11 cellular contexts compared by ENCODE assay signal in genomic region chr11:44575288-44575672, GRCh38. TPM values are rescaled to one million over a fixed set of nuclear protein-coding genes. Genes with fewer than 3 reads are reported as not detected.
DNase-seq lines count a peak whose midpoint lies in the region; ATAC-seq and TF ChIP-seq lines count a peak whose summit lies in the region.
"Had no signal": no experiment of that assay in that cellular context is flagged by ENCODE, and none has a peak within 500 bp of the region (broad histone marks: within the 10 kb centered on the region; RNA-seq: fewer than 3 reads in every experiment).

No MANE protein-coding gene starts in this region.

- H3K27me3 ChIP-seq in SK-N-SH (ENCODE audit: insufficient read depth) (no peaks in the 10 kb centered on the region), stomach (no peaks in the 10 kb centered on the region), left lung (no peaks in the 10 kb centered on the region)
- H3K27me3 ChIP-seq: colonic mucosa had no signal

- H3K9me3 ChIP-seq in SK-N-SH = no peaks in the 10 kb centered on the region
- H3K9me3 ChIP-seq in stomach = no peaks in the 10 kb centered on the region
- no peaks in the 10 kb centered on the region for H3K9me3 ChIP-seq in left lung
- H3K9me3 ChIP-seq: colonic mucosa had no signal

- no peaks in the 10 kb centered on the region for H4K20me1 ChIP-seq in SK-N-SH (ENCODE audit: insufficient read depth)

- no peak; the same call in 2 of the 3 replicates for ATAC-seq in SK-N-SH treated with all-trans-retinoic acid at 6 μM for 48 hours
- no peak for ATAC-seq in left lung
- ATAC-seq in WTC11 = no peak
- ATAC-seq: HCT116 had no signal

- no peak overlapping the region for H2AFZ ChIP-seq in SK-N-SH (ENCODE audit: low read depth)

- H3K4me1 ChIP-seq in SK-N-SH (ENCODE audit: control insufficient read depth in 1 of 2, insufficient read depth in 2 of 2, low read depth in 1 of 2, low read length in 1 of 2) (peaks cover 17 to 41% of the 10 kb centered on the region in 2 experiments; a peak in 3 of 4 replicates), stomach (peaks cover 55 to 98% (median 89%) of the 10 kb centered on the region in 4 donors), left lung (peaks cover 17 to 99% of the 10 kb centered on the region in 2 donors)
- H3K4me1 ChIP-seq: colonic mucosa had no signal

- intact Hi-C loops in activated CD4-positive, alpha-beta T cell treated with anti-CD3 and anti-CD28 coated beads, Interleukin-2, amount 10 ng/mL, durations not matched to agents 24 days and 14 days (cut with micrococcal nuclease) = loop anchor here (10.0 kb wide), 2 partner anchors 570 to 890 kb away; partner anchors contain the start of genes HSD17B12 and PRDM11
- intact Hi-C loops in stomach (cut with DNase I; ENCODE audit: low total_unique reads) (no loop called here), left lung (cut with DNase I) (no loop called here)

- H3K4me3 Mint-ChIP-seq in activated CD4-positive, alpha-beta T cell treated with anti-CD3 and anti-CD28 coated beads, Interleukin-2, amount 10 ng/mL, durations not matched to agents 24 days and 14 days = peak overlapping the region; percentile 80
- no peak overlapping the region for H3K4me3 Mint-ChIP-seq in WTC11
- H3K4me3 Mint-ChIP-seq: nephron had no signal

- no peak for TF ChIP-seq RAD21 in SK-N-SH (IDR thresholded peaks at IDR 0.05; ENCODE audit: low read length)

- H3K27ac ChIP-seq in SK-N-SH (ENCODE audit: low read depth in 2 of 2, low read length in 1 of 2) (peak overlapping the region in 1 of 2 experiments; percentile 76; a peak in 2 of 4 replicates), stomach (peak overlapping the region in 4 of 5 donors; percentile 63 to 81 (median 69)), left lung (peak overlapping the region in 1 of 2 donors; percentile 74)
- H3K27ac ChIP-seq: colonic mucosa had no signal

- H3K27ac Mint-ChIP-seq in activated CD4-positive, alpha-beta T cell treated with anti-CD3 and anti-CD28 coated beads, Interleukin-2, amount 10 ng/mL, durations not matched to agents 24 days and 14 days = peak overlapping the region; percentile 95
- no peak overlapping the region for H3K27ac Mint-ChIP-seq in WTC11
- H3K27ac Mint-ChIP-seq: nephron had no signal

- peak overlapping the region; percentile 47; the same call in 1 of the 2 replicates for H3K9ac ChIP-seq in SK-N-SH

- TF ChIP-seq CTCF in SK-N-SH (IDR thresholded peaks at IDR 0.05) = no peak
- no peak for TF ChIP-seq CTCF in stomach (IDR thresholded peaks at IDR 0.05)
- TF ChIP-seq CTCF in left lung (IDR thresholded peaks at IDR 0.05) = no peak
- TF ChIP-seq CTCF in GM20000 (IDR thresholded peaks at IDR 0.05; ENCODE audit: extremely low read depth, missing control alignments) = no peak
- TF ChIP-seq CTCF in WTC11 (IDR thresholded peaks at IDR 0.05) = no peak

- no peak for TF ChIP-seq POLR2A in stomach (IDR thresholded peaks at IDR 0.05)

- no peaks in the 10 kb centered on the region for H3K9me2 ChIP-seq in SK-N-SH

- peaks cover 4% of the 10 kb centered on the region; the same call in 1 of the 2 replicates for H3K79me2 ChIP-seq in SK-N-SH (ENCODE audit: insufficient read depth)

- H3K4me1 Mint-ChIP-seq in activated CD4-positive, alpha-beta T cell treated with anti-CD3 and anti-CD28 coated beads, Interleukin-2, amount 10 ng/mL, durations not matched to agents 24 days and 14 days = peaks cover 89% of the 10 kb centered on the region
- peaks cover 24% of the 10 kb centered on the region for H3K4me1 Mint-ChIP-seq in WTC11

- no peaks in the 10 kb centered on the region for H3K9me3 Mint-ChIP-seq in activated CD4-positive, alpha-beta T cell treated with anti-CD3 and anti-CD28 coated beads, Interleukin-2, amount 10 ng/mL, durations not matched to agents 24 days and 14 days
- H3K9me3 Mint-ChIP-seq in WTC11 = no peaks in the 10 kb centered on the region
- H3K9me3 Mint-ChIP-seq: nephron had no signal

- no CpG with 5 or more reads among the region's 2 CpGs for WGBS in SK-N-SH (ENCODE audit: low lambda C conversion rate)
- 82 to 100% (median 87%) methylated on average over 2 of the region's 2 CpGs; no CpG with 5 or more reads in 1 of the 5 donors for WGBS in stomach, 5 donors

- peak; percentile 1 for DNase-seq in SK-N-SH
- peak; percentile 75 for DNase-seq in activated CD4-positive, alpha-beta T cell treated with anti-CD3 and anti-CD28 coated beads, Interleukin-2, amount 10 ng/mL, durations not matched to agents 24 days and 14 days
- peak; percentile 39 for DNase-seq in fibroblast of peridontal ligament (ENCODE audit: extremely low read depth)
- DNase-seq in stomach = no peak
- no peak for DNase-seq in left lung
- no peak for DNase-seq in GM20000 (ENCODE audit: low spot score)
- no peak for DNase-seq in WTC11 (ENCODE audit: low spot score)
- DNase-seq: colonic mucosa had no signal

- H3K4me3 ChIP-seq in SK-N-SH (ENCODE audit: low read depth in 2 of 2, low read length in 1 of 2) (no peak overlapping the region), stomach (no peak overlapping the region), left lung (no peak overlapping the region)
- H3K4me3 ChIP-seq: colonic mucosa had no signal

- H3K36me3 ChIP-seq in SK-N-SH (replicated peaks in 1 of 2; ENCODE audit: control insufficient read depth in 1 of 2, insufficient read depth in 2 of 2, low read length in 1 of 2) (no peaks in the 10 kb centered on the region), stomach (no peaks in the 10 kb centered on the region), left lung (peaks cover 0 to 6% of the 10 kb centered on the region in 2 donors)
- H3K36me3 ChIP-seq: colonic mucosa had no signal

- no peaks in the 10 kb centered on the region for H3K27me3 Mint-ChIP-seq in activated CD4-positive, alpha-beta T cell treated with anti-CD3 and anti-CD28 coated beads, Interleukin-2, amount 10 ng/mL, durations not matched to agents 24 days and 14 days
- no peaks in the 10 kb centered on the region; the same call in 1 of the 2 replicates for H3K27me3 Mint-ChIP-seq in WTC11 (ENCODE audit: low read depth)

- TF ChIP-seq EP300 in SK-N-SH (IDR thresholded peaks at IDR 0.05; ENCODE audit: borderline replicate concordance in 1 of 2, low read depth in 1 of 2, low read length in 1 of 2) = no peak
- no peak for TF ChIP-seq EP300 in stomach (IDR thresholded peaks at IDR 0.05)

- POLR2A ChIA-PET in SK-N-SH (lab: Yijun Ruan, JAX) (no interaction called here), WTC11 (lab: Charles Lee) (no interaction called here)

- peaks cover 4% of the 10 kb centered on the region for H3F3A ChIP-seq in SK-N-SH (replicated peaks; ENCODE audit: insufficient read depth)

- H3K36me3 Mint-ChIP-seq in activated CD4-positive, alpha-beta T cell treated with anti-CD3 and anti-CD28 coated beads, Interleukin-2, amount 10 ng/mL, durations not matched to agents 24 days and 14 days (ENCODE audit: low read depth) = peaks cover 84% of the 10 kb centered on the region
- H3K36me3 Mint-ChIP-seq in WTC11 = no peaks in the 10 kb centered on the region

- peak overlapping the region; percentile 61 for H3K4me2 ChIP-seq in SK-N-SH

- CTCF ChIA-PET in SK-N-SH (lab: Yijun Ruan, JAX) = interaction anchor here (0.6 to 2.1 kb wide), 3 partner anchors 18 to 352 kb away, joined by 3 to 8 read pairs (median 3); no protein-coding TSS in a partner anchor
- CTCF ChIA-PET in WTC11 (lab: Charles Lee) = no interaction called here

TF ChIP-seq in SK-N-SH, 30 proteins besides CTCF, POLR2A, EP300 and RAD21:
- TF ChIP-seq IRF3 (IDR thresholded peaks at IDR 0.05; ENCODE audit: low read depth, low read length) (no peak), FOSL2 (IDR thresholded peaks at IDR 0.05; ENCODE audit: borderline replicate concordance, low read depth) (peak; percentile 32; the same call in 1 of the 2 replicates)

TF ChIP-seq in SK-N-SH treated with all-trans-retinoic acid at 6 μM for 48 hours, 23 proteins besides CTCF, POLR2A, EP300 and RAD21 (continues in another document):
- TF ChIP-seq ZFP3 (CRISPR knock-in tag; IDR thresholded peaks at IDR 0.05) (no peak), SNAI2 (CRISPR knock-in tag; IDR thresholded peaks at IDR 0.05) (no peak), ZFP30 (CRISPR knock-in tag; IDR thresholded peaks at IDR 0.05) (no peak), GLIS3 (CRISPR knock-in tag; IDR thresholded peaks at IDR 0.05) (no peak), OSR1 (CRISPR knock-in tag; IDR thresholded peaks at IDR 0.05) (no peak), ZNF565 (CRISPR knock-in tag; conservative IDR thresholded peaks at IDR 0.05; ENCODE audit: low read depth) (no peak), PPARA (CRISPR knock-in tag; IDR thresholded peaks at IDR 0.05; ENCODE audit: borderline replicate concordance) (no peak)

TF ChIP-seq in WTC11, 78 proteins besides CTCF, POLR2A, EP300 and RAD21 (continues in another document):
- TF ChIP-seq CBFB (CRISPR knock-in tag; IDR thresholded peaks at IDR 0.05; ENCODE audit: low read depth) (no peak), FOXP1 (CRISPR knock-in tag; IDR thresholded peaks at IDR 0.05; ENCODE audit: borderline replicate concordance) (no peak), JUN (CRISPR knock-in tag; IDR thresholded peaks at IDR 0.05) (no peak), MYBL2 (CRISPR knock-in tag; IDR thresholded peaks at IDR 0.05) (no peak), ZNF219 (CRISPR knock-in tag; IDR thresholded peaks at IDR 0.05; ENCODE audit: borderline replicate concordance) (no peak), SOX15 (CRISPR knock-in tag; IDR thresholded peaks at IDR 0.05) (no peak)

RNA-seq across cellular contexts. Expression of gene CD82, which starts 9.8 kb away (rescaled TPM):
- 35.6 and 39.2 TPM in 2 replicates for polyA plus RNA-seq in SK-N-SH (2012; rRNA removed)
- polyA plus RNA-seq in SK-N-SH (2012; cell fraction: cytosol; rRNA removed) = 17.9 and 24.9 TPM in 2 replicates
- 12.5 and 16.5 TPM in 2 replicates for polyA plus RNA-seq in SK-N-SH (2012; cell fraction: nucleus; rRNA removed)
- total RNA-seq in activated CD4-positive, alpha-beta T cell treated with anti-CD3 and anti-CD28 coated beads, Interleukin-2, amount 10 ng/mL, durations not matched to agents 24 days and 14 days = 448 and 469 TPM in 2 replicates
- 10 to 100 TPM in 4 of 5 donors, under 1 TPM in 1; 0.58 to 49.6 (median 24.6) TPM for total RNA-seq in stomach
- polyA plus RNA-seq in stomach = 10 to 100 TPM in 2 of 3 donors, 1 to 10 TPM in 1; 9.9 to 54.4 (median 45.1) TPM
- total RNA-seq in left lung = 100 to 1,000 TPM in 1 of 2 donors, 10 to 100 TPM in 1; 88.4 to 244 TPM
- 15.5 to 19.8 TPM (median 19.3 TPM) in 3 replicates for total RNA-seq in WTC11 (2021)

Comparison
In these comparisons a context has a peak if more than half of its experiments do, and no peak if none do; other contexts are left out.
1. DNase-seq: peak in SK-N-SH (single experiment), activated CD4-positive, alpha-beta T cell treated with anti-CD3 and anti-CD28 coated beads, Interleukin-2, amount 10 ng/mL, durations not matched to agents 24 days and 14 days (single experiment) and fibroblast of peridontal ligament (single experiment); none in stomach (single experiment), left lung (0 of 2), GM20000 (single experiment) and WTC11 (single experiment).